20 cellular contexts compared by ENCODE assay signal in the genomic region with DNA sequence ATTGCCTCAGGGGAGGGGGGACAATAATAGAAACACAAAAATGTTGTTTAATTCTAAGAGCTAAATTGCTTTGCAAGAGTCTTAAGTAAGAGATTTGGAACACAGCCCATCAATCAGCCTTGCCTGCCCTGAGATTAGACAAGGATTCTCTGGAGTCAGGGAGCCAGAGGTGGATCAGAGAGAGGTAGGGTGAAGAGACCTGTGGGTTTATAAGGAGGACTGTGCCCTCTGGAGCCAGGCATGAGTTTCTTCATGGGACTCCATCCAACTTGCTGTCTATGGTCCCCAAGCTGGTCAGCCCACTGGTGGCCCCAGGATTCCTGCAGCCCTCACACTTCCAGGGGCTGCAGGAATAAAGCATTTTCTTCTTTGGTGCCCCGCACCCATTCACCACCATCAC.
DNase-seq lines count a peak whose midpoint lies in the region; ATAC-seq, FAIRE-seq and TF ChIP-seq lines count a peak whose summit lies in the region.
"Had no signal": no experiment of that assay in that cellular context is flagged by ENCODE, and none has a peak within 500 bp of the region (broad histone marks: within the 10 kb centered on the region; RNA-seq: fewer than 3 reads in every experiment).

No MANE protein-coding gene starts in this region.

- H3K4me3 ChIP-seq in WERI-Rb-1 (ENCODE audit: low read depth, low read length) (no peak overlapping the region), ascending aorta (no peak overlapping the region)

- no peak overlapping the region for H3K27ac ChIP-seq in WERI-Rb-1
- H3K27ac ChIP-seq in foreskin keratinocyte, result no peak overlapping the region
- H3K27ac ChIP-seq in ascending aorta, result no peak overlapping the region

- DNase-seq in D341Med (ENCODE audit: low spot score), result peak; percentile 41
- no peak for DNase-seq in D721Med (ENCODE audit: insufficient read length, low spot score)
- peak; percentile 91 for DNase-seq in WERI-Rb-1
- no peak for DNase-seq in foreskin keratinocyte
- DNase-seq in ascending aorta (ENCODE audit: low spot score in 2 of 2), result no peak
- DNase-seq in HPDE6-E6E7 (ENCODE audit: extremely low spot score), result no peak
- no peak for DNase-seq in amygdala (lab: John Stamatoyannopoulos, UW)
- DNase-seq: C1 segment of cervical spinal cord; Calu3; CD4-positive, alpha-beta memory T cell; COR-L47; DMS 273 treated with DMSO at 0.1 percent for 48 hours; DND-41; GOT3; H7; HCEC 1CT had no signal

- intact Hi-C loops in ascending aorta (cut with DNase I), result no loop called here

- no peaks in the 10 kb centered on the region for H3K4me1 ChIP-seq in foreskin keratinocyte
- no peaks in the 10 kb centered on the region for H3K4me1 ChIP-seq in ascending aorta

- H3K36me3 ChIP-seq in WERI-Rb-1 (no peaks in the 10 kb centered on the region), ascending aorta (no peaks in the 10 kb centered on the region)

- peak; percentile 31 for TF ChIP-seq CTCF in D721Med (IDR thresholded peaks at IDR 0.05; ENCODE audit: insufficient read depth, missing control alignments)
- peak; percentile 84 for TF ChIP-seq CTCF in WERI-Rb-1 (IDR thresholded peaks at IDR 0.05; ENCODE audit: low read depth, low read length)
- peak; percentile 7 for TF ChIP-seq CTCF in foreskin keratinocyte (conservative IDR thresholded peaks at IDR 0.05)
- TF ChIP-seq CTCF in ascending aorta (IDR thresholded peaks at IDR 0.05), result no peak

- ATAC-seq in foreskin keratinocyte (no peak), HG02678 (IDR thresholded peaks at IDR 0.05; ENCODE audit: unreplicated experiment) (no peak)

- H3K27me3 ChIP-seq in WERI-Rb-1 (ENCODE audit: insufficient read depth, low read depth, severe bottlenecking) (no peaks in the 10 kb centered on the region), foreskin keratinocyte (peaks cover 58% of the 10 kb centered on the region), ascending aorta (no peaks in the 10 kb centered on the region)

- no peak for FAIRE-seq in D721Med (lab: Jason Lieb, UNC)
- FAIRE-seq: G401.6, GM12892, GM19239 had no signal

- H3K9me3 ChIP-seq in WERI-Rb-1 (ENCODE audit: severe bottlenecking) (no peaks in the 10 kb centered on the region), ascending aorta (no peaks in the 10 kb centered on the region)

Comparison
In these comparisons a context has a peak if more than half of its experiments do, and no peak if none do; other contexts are left out.
1. DNase-seq: peak in D341Med (single experiment) and WERI-Rb-1 (single experiment); none in D721Med (single experiment), foreskin keratinocyte (0 of 2), ascending aorta (0 of 2), HPDE6-E6E7 (single experiment) and amygdala (0 of 56).
2. CTCF ChIP-seq: peak in D721Med (single experiment), WERI-Rb-1 (single experiment) and foreskin keratinocyte (single experiment); none in ascending aorta (0 of 3).